ENCODE assay signal across 6 cellular contexts in the genomic region with DNA sequence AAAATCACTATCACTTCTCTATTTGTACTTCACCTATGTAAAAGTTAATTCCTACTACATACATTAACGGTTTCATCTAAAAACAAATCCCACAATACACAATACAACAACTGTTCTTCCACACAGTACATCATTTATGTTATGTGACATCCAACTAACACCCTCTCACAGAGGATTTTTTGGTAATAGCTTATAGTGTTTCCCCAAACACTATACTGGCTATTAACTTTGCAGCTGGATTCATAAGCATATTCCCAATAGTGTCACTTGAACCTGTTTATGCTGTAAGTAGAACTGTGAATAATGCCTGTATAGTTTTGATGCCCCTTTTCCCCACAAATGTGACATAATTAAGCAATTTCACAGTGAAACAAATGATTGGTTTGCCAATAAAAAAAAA.
"Had no signal": no experiment of that assay in that cellular context is flagged by ENCODE, and none has a peak within 500 bp of the region (broad histone marks: within the 10 kb centered on the region; RNA-seq: fewer than 3 reads in every experiment).

No MANE protein-coding gene starts in this region.

- H3K4me3 ChIP-seq: GM23338, K562 had no signal

- H3K4me2 ChIP-seq: GM23338 had no signal

- H2AFZ ChIP-seq: GM23338 had no signal

- ATAC-seq: GM23338, K562 had no signal

- DNase-seq: H9, HCEC 1CT, IMR-90, KG1 had no signal
